In genomic region chr1:160007577-160008200, GRCh38 we compare ENCODE assay signal across 8 cellular contexts. TPM values are rescaled to one million over a fixed set of nuclear protein-coding genes. Genes with fewer than 3 reads are reported as not detected.
DNase-seq lines count a peak whose midpoint lies in the region; ATAC-seq, FAIRE-seq and TF ChIP-seq lines count a peak whose summit lies in the region.

No MANE protein-coding gene starts in this region.

- TF ChIP-seq EP300 in ovary (IDR thresholded peaks at IDR 0.05) = no peak

- DNase-seq in AG04449 (ENCODE audit: low read depth, low spot score) = no peak
- peak; percentile 63 for DNase-seq in NT2/D1 (ENCODE audit: low read depth, low spot score)
- DNase-seq in ovary = no peak
- DNase-seq in activated CD4-positive, alpha-beta T cell treated with anti-CD3 and anti-CD28 coated beads, Interleukin-2, amount 50 U/mL, for 1 hour = no peak
- no peak for DNase-seq in stimulated activated CD4-positive, alpha-beta T cell treated with anti-CD3 and anti-CD28 coated beads, Interleukin-4, amount 100 ng/mL, for 24 hours

- H3K36me3 ChIP-seq in NT2/D1 (ENCODE audit: insufficient read depth, insufficient read length, low read length) = no peaks in the 10 kb centered on the region
- no peaks in the 10 kb centered on the region for H3K36me3 ChIP-seq in ovary

- no peak for ATAC-seq in GM19324 (IDR thresholded peaks at IDR 0.05; ENCODE audit: low FRiP score, unreplicated experiment)

- 55 to 62% (median 57%) methylated on average over 3 of the region's 3 CpGs for WGBS in ovary, 3 donors

- intact Hi-C loops in ovary (cut with DNase I) = loop anchor here in 2 of 4 donors (10.0 kb wide), 2 partner anchors 63 to 843 kb away; partner anchors contain the start of gene IGSF9 (in 1 of the 2)

- no peaks in the 10 kb centered on the region for H3K4me1 ChIP-seq in NT2/D1 (ENCODE audit: insufficient read depth, insufficient read length)
- H3K4me1 ChIP-seq in ovary (ENCODE audit: insufficient read depth) = no peaks in the 10 kb centered on the region

- no peak overlapping the region for H3K9ac ChIP-seq in NT2/D1 (ENCODE audit: insufficient read length, low read depth)

- CTCF ChIA-PET in AG04449 (lab: Yijun Ruan, JAX) = interaction anchor here (0.5 to 23.4 kb wide), 63 partner anchors 9 to 875 kb away, joined by 3 to 1031 read pairs (median 6); partner anchors contain the start of genes FCRL6, IGSF9, KCNJ10 and PIGM

- FAIRE-seq in endometrium (lab: Jason Lieb, UNC) = peak; percentile 64

- H3K27me3 ChIP-seq in NT2/D1 (ENCODE audit: insufficient read depth, insufficient read length) (no peaks in the 10 kb centered on the region), ovary (no peaks in the 10 kb centered on the region)

- no peaks in the 10 kb centered on the region for H3K9me3 ChIP-seq in NT2/D1 (ENCODE audit: insufficient read depth, low read length)
- H3K9me3 ChIP-seq in ovary = no peaks in the 10 kb centered on the region

- peak; percentile 34 for TF ChIP-seq CTCF in AG04449 (IDR thresholded peaks at IDR 0.05; ENCODE audit: insufficient read depth, low read length, missing control alignments)
- peak; percentile 60 for TF ChIP-seq CTCF in GM12873 (IDR thresholded peaks at IDR 0.05; ENCODE audit: insufficient read depth, low read depth, low read length, missing control alignments)
- peak; percentile 15 to 57 (median 53) for TF ChIP-seq CTCF in ovary (IDR thresholded peaks at IDR 0.05)

- H3K4me3 ChIP-seq in AG04449 (ENCODE audit: low read depth, low read length) (no peak overlapping the region), NT2/D1 (ENCODE audit: insufficient read length, low read depth) (no peak overlapping the region), ovary (no peak overlapping the region)

- no peak overlapping the region for H3K27ac ChIP-seq in ovary

- no peak for TF ChIP-seq POLR2A in ovary (IDR thresholded peaks at IDR 0.05)

- POLR2A ChIA-PET in AG04449 (lab: Yijun Ruan, JAX) = interaction anchor here (0.6 to 0.7 kb wide), 2 partner anchors 24 to 92 kb away, joined by 3 to 5 read pairs; no protein-coding TSS in a partner anchor

RNA-seq across cellular contexts. Expression of gene PIGM, which starts 24.1 kb away (rescaled TPM):
- 1 to 10 TPM; 3.8 to 7.4 (median 5.9) TPM for total RNA-seq in ovary
- 1 to 10 TPM; 2.7 to 7.1 TPM for polyA plus RNA-seq in ovary

RNA-seq across cellular contexts. Expression of gene SLAMF9, which starts 53.7 kb away (rescaled TPM):
- total RNA-seq in ovary = not detected
- not detected for polyA plus RNA-seq in ovary
